In genomic region chr1:54016343-54017282, GRCh38 we compare ENCODE assay signal across 12 cellular contexts. TPM values are rescaled to one million over a fixed set of nuclear protein-coding genes. Genes with fewer than 3 reads are reported as not detected.
DNase-seq lines count a peak whose midpoint lies in the region; ATAC-seq and FAIRE-seq lines count a peak whose summit lies in the region.
"Had no signal": no experiment of that assay in that cellular context is flagged by ENCODE, and none has a peak within 500 bp of the region (broad histone marks: within the 10 kb centered on the region; RNA-seq: fewer than 3 reads in every experiment).

No MANE protein-coding gene starts in this region.

- no peak overlapping the region for H3K27ac ChIP-seq in small intestine (ENCODE audit: low read depth in 1 of 2, low read length in 1 of 2)
- H3K27ac ChIP-seq: heart right ventricle, testis had no signal

- WGBS in small intestine, 3 donors: 43 to 53% (median 45%) methylated on average over 8 of the region's 8 CpGs

- no peaks in the 10 kb centered on the region for H3K9me3 ChIP-seq in small intestine (ENCODE audit: control insufficient read depth, low read depth)
- H3K9me3 ChIP-seq: heart right ventricle, testis had no signal

- no peaks in the 10 kb centered on the region for H3K27me3 ChIP-seq in small intestine (ENCODE audit: control insufficient read depth in 2 of 2, insufficient read depth in 2 of 2, low read length in 2 of 2)
- H3K27me3 ChIP-seq: testis had no signal

- no peaks in the 10 kb centered on the region for H3K4me1 ChIP-seq in small intestine (ENCODE audit: control insufficient read depth in 2 of 2, insufficient read depth in 1 of 2, low read depth in 1 of 2, low read length in 1 of 2)
- H3K4me1 ChIP-seq: heart right ventricle, testis had no signal

- DNase-seq in DMS79 (lab: John Stamatoyannopoulos, UW) (peak; percentile 28), DMS79 treated with DMSO at 0.1 percent for 48 hours (lab: John Stamatoyannopoulos, UW) (no peak), NCI-H748 treated with DMSO at 0.1 percent for 48 hours (lab: John Stamatoyannopoulos, UW) (peak; percentile 51), fibroblast of gingiva (ENCODE audit: low read depth) (peak; percentile 35), small intestine (peak; percentile 76), SKM-1 (lab: John Stamatoyannopoulos, UW; ENCODE audit: unreplicated experiment) (no peak)
- DNase-seq in stimulated activated CD4-positive, alpha-beta T cell treated with anti-CD3 and anti-CD28 coated beads, Interleukin-4, amount 100 ng/mL, for 24 hours: no peak
- DNase-seq: activated T-cell treated with anti-CD3 and anti-CD28 coated beads, Interleukin-2, amount 50 U/mL, for 72 hours; heart right ventricle; testis had no signal

- FAIRE-seq in small intestine (lab: Jason Lieb, UNC): no peak
- FAIRE-seq: A204.1 had no signal

- no peak for ATAC-seq in GM21786 (IDR thresholded peaks at IDR 0.05; ENCODE audit: unreplicated experiment)
- ATAC-seq: activated T-cell treated with anti-CD3 and anti-CD28 coated beads, Interleukin-2, amount 50 U/mL, for 72 hours; heart right ventricle had no signal

- H3K4me3 ChIP-seq in small intestine (ENCODE audit: low read depth in 1 of 2, low read length in 2 of 2): no peak overlapping the region
- H3K4me3 ChIP-seq: heart right ventricle, testis had no signal

- H3K36me3 ChIP-seq in small intestine (ENCODE audit: control insufficient read depth in 2 of 2, insufficient read depth in 2 of 2, low read length in 2 of 2): no peaks in the 10 kb centered on the region
- H3K36me3 ChIP-seq: heart right ventricle had no signal

RNA-seq across cellular contexts. Expression of gene LDLRAD1, which starts 1.4 kb away (rescaled TPM):
- polyA plus RNA-seq in small intestine: not detected
- polyA plus RNA-seq: heart right ventricle had no signal

RNA-seq across cellular contexts. Expression of gene TMEM59, which starts 36.4 kb away (rescaled TPM):
- polyA plus RNA-seq in small intestine: 100 to 1,000 TPM; 156 to 266 (median 158) TPM

RNA-seq across cellular contexts. Expression of gene TCEANC2, which starts 36.8 kb away (rescaled TPM):
- 1 to 10 TPM; 1.3 to 2.4 (median 1.4) TPM for polyA plus RNA-seq in small intestine

Comparison
In these comparisons a context has a peak if more than half of its experiments do, and no peak if none do; other contexts are left out.
1. DNase-seq: peak in DMS79 (single experiment), NCI-H748 treated with DMSO at 0.1 percent for 48 hours (single experiment), fibroblast of gingiva (single experiment) and small intestine (single experiment); none in DMS79 treated with DMSO at 0.1 percent for 48 hours (single experiment), stimulated activated CD4-positive, alpha-beta T cell treated with anti-CD3 and anti-CD28 coated beads, Interleukin-4, amount 100 ng/mL, for 24 hours (single experiment) and SKM-1 (single experiment).